Comparison of ENCODE assay signal across 11 cellular contexts in genomic region chr15:80367094-80367493, GRCh38. TPM values are rescaled to one million over a fixed set of nuclear protein-coding genes. Genes with fewer than 3 reads are reported as not detected.
DNase-seq lines count a peak whose midpoint lies in the region; ATAC-seq and TF ChIP-seq lines count a peak whose summit lies in the region.
"Had no signal": no experiment of that assay in that cellular context is flagged by ENCODE, and none has a peak within 500 bp of the region (broad histone marks: within the 10 kb centered on the region; RNA-seq: fewer than 3 reads in every experiment).

No MANE protein-coding gene starts in this region.

- H3K4me3 Mint-ChIP-seq in activated naive CD4-positive, alpha-beta T cell treated with anti-CD3 and anti-CD28 coated beads for 36 hours = no peak overlapping the region
- no peak overlapping the region for H3K4me3 Mint-ChIP-seq in nephron progenitor cell
- H3K4me3 Mint-ChIP-seq: brain had no signal

- no peaks in the 10 kb centered on the region for H3K4me1 Mint-ChIP-seq in activated naive CD4-positive, alpha-beta T cell treated with anti-CD3 and anti-CD28 coated beads for 36 hours (ENCODE audit: low read depth)
- no peaks in the 10 kb centered on the region for H3K4me1 Mint-ChIP-seq in nephron progenitor cell
- H3K4me1 Mint-ChIP-seq: brain had no signal

- ATAC-seq in HG03159 (IDR thresholded peaks at IDR 0.05; ENCODE audit: unreplicated experiment) (no peak), GM21619 (IDR thresholded peaks at IDR 0.05; ENCODE audit: unreplicated experiment) (no peak)

- peaks cover 2% of the 10 kb centered on the region; the same call in 1 of the 2 replicates for H3K36me3 ChIP-seq in Karpas-422 (ENCODE audit: insufficient read depth, low read length)
- H3K36me3 ChIP-seq: Peyer's patch had no signal

- H3K79me2 ChIP-seq in Karpas-422 (ENCODE audit: low read length) = no peaks in the 10 kb centered on the region

- no peak overlapping the region for H3K4me2 ChIP-seq in Karpas-422 (ENCODE audit: low read depth, low read length, poor library complexity, severe bottlenecking)

- H3K9me2 ChIP-seq in Karpas-422 (replicated peaks; ENCODE audit: insufficient read depth, low read length) = no peaks in the 10 kb centered on the region

- no peak overlapping the region for H3K9ac ChIP-seq in Karpas-422 (ENCODE audit: low read length)

- 0 out of 2 replicates have a peak, but pooled peaks cover 2% of the 10 kb centered on the region for H3K27me3 ChIP-seq in Karpas-422 (ENCODE audit: low read length)
- H3K27me3 ChIP-seq: Peyer's patch had no signal

- CTCF ChIA-PET in activated naive CD4-positive, alpha-beta T cell treated with anti-CD3 and anti-CD28 coated beads for 36 hours (lab: Charles Lee) = interaction anchor here (0.7 kb wide), 1 partner anchor 124 kb away, joined by 3 read pairs; no protein-coding TSS in a partner anchor

- no peak for TF ChIP-seq CTCF in nephron progenitor cell (IDR thresholded peaks at IDR 0.05)

- H2AFZ ChIP-seq in Karpas-422 (ENCODE audit: low read length) = no peak overlapping the region

- no peaks in the 10 kb centered on the region for H3K4me1 ChIP-seq in Karpas-422 (ENCODE audit: low read length)
- H3K4me1 ChIP-seq: Peyer's patch had no signal

- intact Hi-C loops in activated naive CD4-positive, alpha-beta T cell treated with anti-CD3 and anti-CD28 coated beads for 36 hours (cut with micrococcal nuclease) = no loop called here

- H3K27me3 Mint-ChIP-seq in activated naive CD4-positive, alpha-beta T cell treated with anti-CD3 and anti-CD28 coated beads for 36 hours (ENCODE audit: low read depth) = peaks cover 2% of the 10 kb centered on the region
- H3K27me3 Mint-ChIP-seq in nephron progenitor cell (ENCODE audit: low read depth, poor library complexity) = peaks cover 14% of the 10 kb centered on the region

- peaks cover 8% of the 10 kb centered on the region for H3K9me3 ChIP-seq in Karpas-422 (ENCODE audit: low read length)

- H3K27ac ChIP-seq in Karpas-422 (ENCODE audit: low read length) = no peak overlapping the region
- H3K27ac ChIP-seq: Peyer's patch had no signal

- no peak overlapping the region for H3K4me3 ChIP-seq in Karpas-422 (ENCODE audit: low read length)
- H3K4me3 ChIP-seq: Peyer's patch had no signal

- no peaks in the 10 kb centered on the region for H3K36me3 Mint-ChIP-seq in activated naive CD4-positive, alpha-beta T cell treated with anti-CD3 and anti-CD28 coated beads for 36 hours (ENCODE audit: low read depth)
- peaks cover 15% of the 10 kb centered on the region for H3K36me3 Mint-ChIP-seq in nephron progenitor cell (ENCODE audit: low read depth)

- H3K27ac Mint-ChIP-seq in activated naive CD4-positive, alpha-beta T cell treated with anti-CD3 and anti-CD28 coated beads for 36 hours = no peak overlapping the region
- no peak overlapping the region for H3K27ac Mint-ChIP-seq in nephron progenitor cell
- H3K27ac Mint-ChIP-seq: brain had no signal

- peaks cover 25% of the 10 kb centered on the region for H3K9me3 Mint-ChIP-seq in activated naive CD4-positive, alpha-beta T cell treated with anti-CD3 and anti-CD28 coated beads for 36 hours
- peaks cover 61% of the 10 kb centered on the region for H3K9me3 Mint-ChIP-seq in nephron progenitor cell

- peak; percentile 19 for DNase-seq in activated naive CD4-positive, alpha-beta T cell treated with anti-CD3 and anti-CD28 coated beads for 36 hours
- DNase-seq in activated naive CD4-positive, alpha-beta T cell treated with anti-CD3 and anti-CD28 coated beads, Interleukin-2, amount 50 U/mL, for 16 hours = no peak
- DNase-seq in Karpas-422 (peak; percentile 83), SKM-1 (lab: John Stamatoyannopoulos, UW; ENCODE audit: unreplicated experiment) (peak; percentile 18), nephron progenitor cell (peak; percentile 16), HPDE6-E6E7 (ENCODE audit: extremely low spot score) (no peak)
- DNase-seq: nucleus accumbens, Peyer's patch had no signal

- H4K20me1 ChIP-seq in Karpas-422 (ENCODE audit: insufficient read depth, low read depth, low read length) = no peaks in the 10 kb centered on the region

RNA-seq across cellular contexts. Expression of gene ARNT2, which starts 37.1 kb away (rescaled TPM):
- total RNA-seq in activated naive CD4-positive, alpha-beta T cell treated with anti-CD3 and anti-CD28 coated beads for 36 hours = under 1 TPM in 1 of 2 experiments, not detected in 1; 0.14 TPM
- total RNA-seq in Karpas-422 (2014; rRNA removed; shearing (Covaris generic); ENCODE audit: low replicate concordance) = not detected in 2 replicates

Comparison
In these comparisons a context has a peak if more than half of its experiments do, and no peak if none do; other contexts are left out.
1. DNase-seq: peak in activated naive CD4-positive, alpha-beta T cell treated with anti-CD3 and anti-CD28 coated beads for 36 hours (single experiment), Karpas-422 (single experiment), SKM-1 (single experiment) and nephron progenitor cell (single experiment); none in activated naive CD4-positive, alpha-beta T cell treated with anti-CD3 and anti-CD28 coated beads, Interleukin-2, amount 50 U/mL, for 16 hours (single experiment) and HPDE6-E6E7 (single experiment).